ENCODE assay signal across 10 cellular contexts in the genomic region with DNA sequence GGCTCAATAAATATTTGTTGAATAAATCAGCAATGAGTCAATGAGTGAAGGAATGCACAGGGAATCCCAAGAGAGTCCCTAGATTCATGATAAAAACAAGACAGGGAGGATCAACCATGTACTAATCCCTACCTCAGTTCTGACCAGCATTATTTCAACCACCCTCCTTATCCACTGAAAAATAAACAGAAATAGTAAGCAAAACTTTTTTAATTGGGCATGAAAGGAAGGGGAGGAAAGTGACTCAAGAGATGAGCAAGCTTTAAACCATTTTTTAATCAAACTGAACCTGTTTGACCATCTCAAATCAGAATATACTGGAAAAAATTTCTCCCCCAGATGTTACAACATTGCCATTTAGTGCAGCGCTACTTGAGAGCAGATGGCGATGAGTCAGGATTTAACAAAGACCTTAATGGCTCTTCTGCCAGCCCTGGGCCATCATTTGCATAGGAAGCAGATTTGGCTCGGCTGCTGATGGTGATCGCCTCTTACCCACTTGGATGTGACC.
A peak's percentile ranks its signal among the peaks of the same experiment; 100 is the strongest.
DNase-seq lines count a peak whose midpoint lies in the region; ATAC-seq and TF ChIP-seq lines count a peak whose summit lies in the region.
"Had no signal": no experiment of that assay in that cellular context is flagged by ENCODE, and none has a peak within 500 bp of the region (broad histone marks: within the 10 kb centered on the region; RNA-seq: fewer than 3 reads in every experiment).

No MANE protein-coding gene starts in this region.

- no peaks in the 10 kb centered on the region for H3K9me3 ChIP-seq in endodermal cell (ENCODE audit: control insufficient read depth, low read length)
- H3K9me3 ChIP-seq: vagina had no signal

- H3K4me3 ChIP-seq in endodermal cell (ENCODE audit: low read length) (no peak overlapping the region), lower leg skin (ENCODE audit: low read depth, poor library complexity, severe bottlenecking) (no peak overlapping the region)
- H3K4me3 ChIP-seq: vagina had no signal

- H3K4me1 Mint-ChIP-seq in endodermal cell: peaks cover 6% of the 10 kb centered on the region
- no peaks in the 10 kb centered on the region for H3K4me1 Mint-ChIP-seq in CD14-positive monocyte
- no peaks in the 10 kb centered on the region for H3K4me1 Mint-ChIP-seq in natural killer cell treated with Interleukin-12 subunit alpha and Interleukin-12 subunit beta and Interleukin-15 and Interleukin-18, amount 100 ng/mL, for 72 hours (ENCODE audit: low read depth in 2 of 2)

- no peaks in the 10 kb centered on the region for H3K36me3 ChIP-seq in endodermal cell (ENCODE audit: control insufficient read depth, insufficient read depth, low read length)
- H3K36me3 ChIP-seq: vagina had no signal

- peak; percentile 33 for DNase-seq in HCEC 1CT
- DNase-seq in NCI-H345 treated with DMSO at 0.1 percent for 48 hours (lab: John Stamatoyannopoulos, UW; ENCODE audit: unreplicated experiment): peak; percentile 8
- peak; percentile 62 for DNase-seq in endodermal cell
- DNase-seq in omental fat pad (ENCODE audit: low spot score): no peak
- DNase-seq in NOMO-1 treated with DMSO at 0.1 percent for 48 hours (lab: John Stamatoyannopoulos, UW; ENCODE audit: unreplicated experiment): no peak
- no peak for DNase-seq in CD14-positive monocyte (ENCODE audit: low spot score)
- DNase-seq in lower leg skin (ENCODE audit: low spot score in 2 of 2): no peak
- DNase-seq in natural killer cell treated with Interleukin-12 subunit alpha and Interleukin-12 subunit beta and Interleukin-15 and Interleukin-18, amount 100 ng/mL, for 72 hours (ENCODE audit: low spot score): no peak
- DNase-seq: activated naive CD8-positive, alpha-beta T cell treated with anti-CD3 and anti-CD28 coated beads for 36 hours had no signal

- H3K9me3 Mint-ChIP-seq in endodermal cell (no peaks in the 10 kb centered on the region), CD14-positive monocyte (peaks cover 0 to 9% (median 4%) of the 10 kb centered on the region in 7 donors)
- no peaks in the 10 kb centered on the region for H3K9me3 Mint-ChIP-seq in natural killer cell treated with Interleukin-12 subunit alpha and Interleukin-12 subunit beta and Interleukin-15 and Interleukin-18, amount 100 ng/mL, for 72 hours
- H3K9me3 Mint-ChIP-seq: activated naive CD8-positive, alpha-beta T cell treated with anti-CD3 and anti-CD28 coated beads for 36 hours had no signal

- H3K27me3 Mint-ChIP-seq in endodermal cell (ENCODE audit: insufficient read depth): no peaks in the 10 kb centered on the region
- peaks cover 0 to 4% (median 1%) of the 10 kb centered on the region in 3 donors for H3K27me3 Mint-ChIP-seq in CD14-positive monocyte (ENCODE audit: low read depth in 3 of 3)
- H3K27me3 Mint-ChIP-seq in natural killer cell treated with Interleukin-12 subunit alpha and Interleukin-12 subunit beta and Interleukin-15 and Interleukin-18, amount 100 ng/mL, for 72 hours: no peaks in the 10 kb centered on the region
- H3K27me3 Mint-ChIP-seq: activated naive CD8-positive, alpha-beta T cell treated with anti-CD3 and anti-CD28 coated beads for 36 hours had no signal

- intact Hi-C loops in CD14-positive monocyte (cut with micrococcal nuclease) (no loop called here), lower leg skin (cut with DNase I; ENCODE audit: low total_unique reads) (no loop called here)

- TF ChIP-seq CTCF in endodermal cell (conservative IDR thresholded peaks at IDR 0.05) (no peak), omental fat pad (IDR thresholded peaks at IDR 0.05) (no peak), CD14-positive monocyte (IDR thresholded peaks at IDR 0.05) (no peak), lower leg skin (IDR thresholded peaks at IDR 0.05) (no peak)

- no peak for TF ChIP-seq POLR2A in lower leg skin (IDR thresholded peaks at IDR 0.05)

- H3K27me3 ChIP-seq in endodermal cell (ENCODE audit: control insufficient read depth, insufficient read depth, low read length, poor library complexity, severe bottlenecking): no peaks in the 10 kb centered on the region
- H3K27me3 ChIP-seq: vagina had no signal

- H3K4me3 Mint-ChIP-seq in endodermal cell (no peak overlapping the region), CD14-positive monocyte (no peak overlapping the region)
- no peak overlapping the region for H3K4me3 Mint-ChIP-seq in natural killer cell treated with Interleukin-12 subunit alpha and Interleukin-12 subunit beta and Interleukin-15 and Interleukin-18, amount 100 ng/mL, for 72 hours
- H3K4me3 Mint-ChIP-seq: activated naive CD8-positive, alpha-beta T cell treated with anti-CD3 and anti-CD28 coated beads for 36 hours had no signal

- 63 to 68% methylated on average over 4 of the region's 4 CpGs for WGBS in endodermal cell (ENCODE audit: insufficient coverage in 1 of 2, insufficient read length in 1 of 2), 2 experiments
- 39 to 42% methylated on average over 4 of the region's 4 CpGs for WGBS in lower leg skin, 2 donors

- H3K36me3 Mint-ChIP-seq in endodermal cell (ENCODE audit: low read depth) (no peaks in the 10 kb centered on the region), CD14-positive monocyte (no peaks in the 10 kb centered on the region)
- H3K36me3 Mint-ChIP-seq in natural killer cell treated with Interleukin-12 subunit alpha and Interleukin-12 subunit beta and Interleukin-15 and Interleukin-18, amount 100 ng/mL, for 72 hours: no peaks in the 10 kb centered on the region
- H3K36me3 Mint-ChIP-seq: activated naive CD8-positive, alpha-beta T cell treated with anti-CD3 and anti-CD28 coated beads for 36 hours had no signal

- peak; percentile 86 for ATAC-seq in omental fat pad (ENCODE audit: low FRiP score)
- no peak for ATAC-seq in natural killer cell treated with Interleukin-12 subunit alpha and Interleukin-12 subunit beta and Interleukin-15 and Interleukin-18, amount 100 ng/mL, for 72 hours

- H3K27ac Mint-ChIP-seq in endodermal cell (no peak overlapping the region), CD14-positive monocyte (no peak overlapping the region)
- H3K27ac Mint-ChIP-seq in natural killer cell treated with Interleukin-12 subunit alpha and Interleukin-12 subunit beta and Interleukin-15 and Interleukin-18, amount 100 ng/mL, for 72 hours: no peak overlapping the region
- H3K27ac Mint-ChIP-seq: activated naive CD8-positive, alpha-beta T cell treated with anti-CD3 and anti-CD28 coated beads for 36 hours had no signal

- no peaks in the 10 kb centered on the region for H3K4me1 ChIP-seq in endodermal cell (ENCODE audit: control insufficient read depth, insufficient read depth, low read length)
- H3K4me1 ChIP-seq: vagina had no signal

- H3K27ac ChIP-seq in endodermal cell (ENCODE audit: low read depth, low read length): no peak overlapping the region
- H3K27ac ChIP-seq: vagina had no signal

- H3K9ac ChIP-seq in endodermal cell (ENCODE audit: extremely low read depth, low read length, poor library complexity, severe bottlenecking): no peak overlapping the region

Comparison
In these comparisons a context has a peak if more than half of its experiments do, and no peak if none do; other contexts are left out.
1. DNase-seq: peak in HCEC 1CT (single experiment), NCI-H345 treated with DMSO at 0.1 percent for 48 hours (single experiment) and endodermal cell (single experiment); none in omental fat pad (single experiment), NOMO-1 treated with DMSO at 0.1 percent for 48 hours (single experiment), CD14-positive monocyte (single experiment), lower leg skin (0 of 2) and natural killer cell treated with Interleukin-12 subunit alpha and Interleukin-12 subunit beta and Interleukin-15 and Interleukin-18, amount 100 ng/mL, for 72 hours (single experiment).